In genomic region chr7:17298840-17299476, GRCh38 we compare ENCODE assay signal across 8 cellular contexts. TPM values are rescaled to one million over a fixed set of nuclear protein-coding genes. Genes with fewer than 3 reads are reported as not detected.
DNase-seq lines count a peak whose midpoint lies in the region; ATAC-seq, FAIRE-seq and TF ChIP-seq lines count a peak whose summit lies in the region.

No MANE protein-coding gene starts in this region.

- TF ChIP-seq CTCF in C4-2B (conservative IDR thresholded peaks at IDR 0.05) = no peak
- no peak for TF ChIP-seq CTCF in VCaP (conservative IDR thresholded peaks at IDR 0.05)
- TF ChIP-seq CTCF in bronchial epithelial cell (IDR thresholded peaks at IDR 0.05; ENCODE audit: insufficient read depth, low read length, severe bottlenecking) = no peak

- H3K4me3 ChIP-seq in bronchial epithelial cell (ENCODE audit: low read depth, low read length) = peak overlapping the region; percentile 97

- FAIRE-seq in bronchial epithelial cell (lab: Jason Lieb, UNC) = no peak

- ATAC-seq in GM19455 (IDR thresholded peaks at IDR 0.05; ENCODE audit: unreplicated experiment) = peak; percentile 44
- ATAC-seq in HG03558 (IDR thresholded peaks at IDR 0.05; ENCODE audit: extremely low read depth, unreplicated experiment) = peak; percentile 11

- no peak for DNase-seq in bronchial epithelial cell (ENCODE audit: low read depth)
- DNase-seq in left kidney (ENCODE audit: low read depth, low spot score) = peak; percentile 70
- peak; percentile 57 for DNase-seq in stimulated activated CD4-positive, alpha-beta T cell treated with anti-CD3 and anti-CD28 coated beads, Interleukin-1b, Interleukin-23, amount 100 ng/mL, for 48 hours
- no peak for DNase-seq in COR-L47 (lab: John Stamatoyannopoulos, UW)

- peak overlapping the region; percentile 71 for H3K27ac ChIP-seq in C4-2B
- peak overlapping the region; percentile 55 for H3K27ac ChIP-seq in VCaP

- H3K36me3 ChIP-seq in bronchial epithelial cell (ENCODE audit: control insufficient read depth, insufficient read depth, low read length) = no peaks in the 10 kb centered on the region

- no peaks in the 10 kb centered on the region for H3K27me3 ChIP-seq in bronchial epithelial cell (ENCODE audit: control insufficient read depth, insufficient read depth, low read length)

RNA-seq across cellular contexts. Expression of gene AHR, which starts 0.5 kb away (rescaled TPM):
- 85.6 and 114 TPM in 2 replicates for total RNA-seq in bronchial epithelial cell

Comparison
In these comparisons a context has a peak if more than half of its experiments do, and no peak if none do; other contexts are left out.
1. DNase-seq: peak in left kidney (single experiment) and stimulated activated CD4-positive, alpha-beta T cell treated with anti-CD3 and anti-CD28 coated beads, Interleukin-1b, Interleukin-23, amount 100 ng/mL, for 48 hours (single experiment); none in bronchial epithelial cell (single experiment) and COR-L47 (single experiment).